ENCODE assay signal across 1 cellular context in genomic region chr11:43922974-43923326, GRCh38.
TF ChIP-seq lines count a peak whose summit lies in the region.

No MANE protein-coding gene starts in this region.

TF ChIP-seq in IMR-90, 13 proteins besides CTCF, POLR2A, EP300 and RAD21 (continued from another document):
- no peak for TF ChIP-seq NFE2L2 (IDR thresholded peaks at IDR 0.05; ENCODE audit: low read depth, low read length)
- TF ChIP-seq CEBPB (IDR thresholded peaks at IDR 0.05; ENCODE audit: low read depth, low read length), result no peak
